Comparison of ENCODE assay signal across 1 cellular context in genomic region chr1:9753121-9753531, GRCh38.
TF ChIP-seq lines count a peak whose summit lies in the region.

No MANE protein-coding gene starts in this region.

TF ChIP-seq in WTC11, 78 proteins besides CTCF, POLR2A, EP300 and RAD21 (continued from another document):
- TF ChIP-seq ARID4B (CRISPR knock-in tag; IDR thresholded peaks at IDR 0.05; ENCODE audit: borderline replicate concordance) (no peak), FOXK1 (CRISPR knock-in tag; IDR thresholded peaks at IDR 0.05) (no peak), SOX15 (CRISPR knock-in tag; IDR thresholded peaks at IDR 0.05) (no peak), GTF2I (CRISPR knock-in tag; conservative IDR thresholded peaks at IDR 0.05) (no peak), OVOL2 (CRISPR knock-in tag; IDR thresholded peaks at IDR 0.05; ENCODE audit: borderline replicate concordance) (no peak), PREB (CRISPR knock-in tag; IDR thresholded peaks at IDR 0.05; ENCODE audit: borderline replicate concordance) (no peak)
